10 cellular contexts compared by ENCODE assay signal in genomic region chr18:54260376-54261072, GRCh38. TPM values are rescaled to one million over a fixed set of nuclear protein-coding genes. Genes with fewer than 3 reads are reported as not detected.
DNase-seq lines count a peak whose midpoint lies in the region; ATAC-seq and TF ChIP-seq lines count a peak whose summit lies in the region.
"Had no signal": no experiment of that assay in that cellular context is flagged by ENCODE, and none has a peak within 500 bp of the region (broad histone marks: within the 10 kb centered on the region; RNA-seq: fewer than 3 reads in every experiment).

No MANE protein-coding gene starts in this region.

- no peaks in the 10 kb centered on the region for H3K79me2 ChIP-seq in HCT116 (ENCODE audit: insufficient read depth, low read length)
- H3K79me2 ChIP-seq in mesendoderm (ENCODE audit: control insufficient read depth, insufficient read depth, low read length), result no peaks in the 10 kb centered on the region

- H3K4me2 ChIP-seq in HCT116 (ENCODE audit: low read length) (peak overlapping the region; percentile 42), mesendoderm (ENCODE audit: low read length) (no peak overlapping the region)

- H2AK5ac ChIP-seq in mesendoderm (ENCODE audit: low read length), result no peak overlapping the region

- H3K9ac ChIP-seq in HCT116 (ENCODE audit: low read length) (no peak overlapping the region), mesendoderm (ENCODE audit: low read length) (no peak overlapping the region)

- H2BK120ac ChIP-seq in mesendoderm (ENCODE audit: low read depth, low read length), result no peak overlapping the region

- DNase-seq in HCT116 (ENCODE audit: low read depth, low spot score) (no peak), SIG-M5 treated with dmso at 0.1 percent for 504 hours (lab: John Stamatoyannopoulos, UW; ENCODE audit: unreplicated experiment) (peak; percentile 84), mesendoderm (no peak), DMS153 treated with DMSO at 0.1 percent for 48 hours (lab: John Stamatoyannopoulos, UW; ENCODE audit: unreplicated experiment) (no peak), A172 (ENCODE audit: low spot score) (no peak), chondrocyte (ENCODE audit: low spot score) (no peak)
- no peak for DNase-seq in activated CD8-positive, alpha-beta memory T cell treated with anti-CD3 and anti-CD28 coated beads for 24 hours
- DNase-seq: activated naive CD8-positive, alpha-beta T cell treated with anti-CD3 and anti-CD28 coated beads, Interleukin-2, amount 10 ng/mL, durations not matched to agents 7 days and 5 days; NCI-H510A treated with DMSO at 0.1 percent for 48 hours had no signal

- no TSS peak for BruUV-seq in HCT116 (replicated peaks; lab: Mats Ljungman, UMichigan)

- H3K56ac ChIP-seq in mesendoderm (ENCODE audit: low read length), result no peak overlapping the region

- H3K4ac ChIP-seq in mesendoderm (ENCODE audit: low read depth, low read length), result no peak overlapping the region

- no peak overlapping the region for H2BK5ac ChIP-seq in mesendoderm (ENCODE audit: low read length)

- H3K36me3 Mint-ChIP-seq in chondrocyte (ENCODE audit: low read depth), result no peaks in the 10 kb centered on the region

- H4K5ac ChIP-seq in mesendoderm (ENCODE audit: low read length), result no peak overlapping the region

- no peaks in the 10 kb centered on the region for H3K9me3 Mint-ChIP-seq in chondrocyte (ENCODE audit: low read depth)
- H3K9me3 Mint-ChIP-seq: activated naive CD8-positive, alpha-beta T cell treated with anti-CD3 and anti-CD28 coated beads, Interleukin-2, amount 10 ng/mL, durations not matched to agents 7 days and 5 days had no signal

- no peak for TF ChIP-seq POLR2A in HCT116 (IDR thresholded peaks at IDR 0.05; ENCODE audit: borderline replicate concordance, extremely low read depth, insufficient read depth, insufficient read length)

- H3K27ac ChIP-seq in HCT116 (ENCODE audit: low read depth, low read length) (no peak overlapping the region), mesendoderm (ENCODE audit: low read depth, low read length) (no peak overlapping the region)

- POLR2A ChIA-PET in HCT116 (lab: Charles Lee), result no interaction called here

- CTCF ChIA-PET in HCT116 (lab: Charles Lee), result no interaction called here

- H4K8ac ChIP-seq in mesendoderm (ENCODE audit: low read depth, low read length), result no peak overlapping the region

- peaks cover 4 to 10% of the 10 kb centered on the region in 2 experiments; a peak in 3 of 4 replicates for H3K4me1 ChIP-seq in HCT116 (ENCODE audit: control insufficient read depth in 1 of 2, insufficient read depth in 2 of 2, low read length in 2 of 2)
- H3K4me1 ChIP-seq in mesendoderm (ENCODE audit: control insufficient read depth, low read depth, low read length), result no peaks in the 10 kb centered on the region

- H3K27me3 Mint-ChIP-seq in chondrocyte (ENCODE audit: low read depth), result no peaks in the 10 kb centered on the region

- TF ChIP-seq CTCF in HCT116 (IDR thresholded peaks at IDR 0.05 in 2 of 3, conservative IDR thresholded peaks at IDR 0.05 in 1 of 3; ENCODE audit: borderline replicate concordance in 1 of 3, insufficient read depth in 1 of 3, low read depth in 2 of 3, low read length in 2 of 3) (no peak), chondrocyte (IDR thresholded peaks at IDR 0.05) (no peak)

- no peaks in the 10 kb centered on the region for H3K9me3 ChIP-seq in HCT116 (ENCODE audit: control insufficient read depth in 1 of 2, insufficient read depth in 1 of 2, low read depth in 1 of 2, low read length in 2 of 2)

- no peaks in the 10 kb centered on the region for H3K79me1 ChIP-seq in mesendoderm (ENCODE audit: low read length)

- RAD21 ChIA-PET in HCT116 (lab: Charles Lee; ENCODE audit: low non-redundant PET in 1 of 2, low total read pairs in 2 of 2, uncharacterized antibody in 2 of 2, unreplicated experiment in 2 of 2), result no interaction called here

- TF ChIP-seq RAD21 in HCT116 (IDR thresholded peaks at IDR 0.05; ENCODE audit: low read depth), result no peak

- ATAC-seq in GM18520 (IDR thresholded peaks at IDR 0.05; ENCODE audit: unreplicated experiment), result peak; percentile 21
- 0 out of 2 replicates have a peak, but pooled peaks have one; percentile 34 for ATAC-seq in HCT116

- WGBS in mesendoderm (ENCODE audit: extremely low coverage, insufficient coverage, low lambda C conversion rate), result no CpG with 5 or more reads among the region's 11 CpGs

- no peak overlapping the region for H3K27ac Mint-ChIP-seq in chondrocyte (ENCODE audit: unreplicated experiment)
- H3K27ac Mint-ChIP-seq: activated naive CD8-positive, alpha-beta T cell treated with anti-CD3 and anti-CD28 coated beads, Interleukin-2, amount 10 ng/mL, durations not matched to agents 7 days and 5 days had no signal

- no peak overlapping the region for H3K4me3 ChIP-seq in HCT116 (replicated peaks in 1 of 2; ENCODE audit: low read depth in 1 of 2, low read length in 2 of 2)
- H3K4me3 ChIP-seq in mesendoderm (ENCODE audit: low read length), result no peak overlapping the region

- no peaks in the 10 kb centered on the region for H3K9me2 ChIP-seq in HCT116 (ENCODE audit: insufficient read depth)

- H2BK15ac ChIP-seq in mesendoderm (replicated peaks; ENCODE audit: low read depth), result peak overlapping the region; percentile 6

- intact Hi-C loops in HCT116 (cut with micrococcal nuclease), result no loop called here

- H3K18ac ChIP-seq in mesendoderm (ENCODE audit: low read length), result no peak overlapping the region

- no peaks in the 10 kb centered on the region for H3K4me1 Mint-ChIP-seq in chondrocyte (ENCODE audit: low read depth)

- H3K36me3 ChIP-seq in HCT116 (ENCODE audit: control insufficient read depth in 1 of 2, insufficient read depth in 2 of 2, low read length in 2 of 2), result no peaks in the 10 kb centered on the region
- no peaks in the 10 kb centered on the region for H3K36me3 ChIP-seq in mesendoderm (ENCODE audit: control insufficient read depth, insufficient read depth, low read length)

- H3K27me3 ChIP-seq in HCT116 (ENCODE audit: insufficient read depth, low read length) (no peaks in the 10 kb centered on the region), mesendoderm (ENCODE audit: insufficient read depth, low read length, poor library complexity) (no peaks in the 10 kb centered on the region)

- H4K20me1 ChIP-seq in HCT116 (ENCODE audit: insufficient read depth), result no peaks in the 10 kb centered on the region

- H3K23ac ChIP-seq in mesendoderm (ENCODE audit: low read length), result no peak overlapping the region

- peak overlapping the region; percentile 12 for H2AFZ ChIP-seq in HCT116 (ENCODE audit: low read depth, low read length, poor library complexity, severe bottlenecking)

- no peak overlapping the region for H3K4me3 Mint-ChIP-seq in chondrocyte (ENCODE audit: unreplicated experiment)
- H3K4me3 Mint-ChIP-seq: activated naive CD8-positive, alpha-beta T cell treated with anti-CD3 and anti-CD28 coated beads, Interleukin-2, amount 10 ng/mL, durations not matched to agents 7 days and 5 days had no signal

TF ChIP-seq in HCT116, 20 proteins besides CTCF, POLR2A, EP300 and RAD21 (continues in another document):
- TF ChIP-seq ZNF274 (IDR thresholded peaks at IDR 0.05; ENCODE audit: low read depth, low read length) (no peak), SIN3A (IDR thresholded peaks at IDR 0.05; ENCODE audit: low read depth) (no peak), ATF3 (IDR thresholded peaks at IDR 0.05) (no peak), MAX (IDR thresholded peaks at IDR 0.05) (no peak), EGR1 (IDR thresholded peaks at IDR 0.05; ENCODE audit: low read depth) (no peak), FOSL1 (IDR thresholded peaks at IDR 0.05; ENCODE audit: low read depth) (no peak), TCF7L2 (IDR thresholded peaks at IDR 0.05; ENCODE audit: borderline replicate concordance, extremely low read depth, insufficient read depth, insufficient read length) (no peak), REST (IDR thresholded peaks at IDR 0.05; ENCODE audit: low read depth) (no peak), JUND (IDR thresholded peaks at IDR 0.05) (no peak)

RNA-seq across cellular contexts. Expression of gene POLI, which starts 8.8 kb away (rescaled TPM):
- total RNA-seq in HCT116 (2021; ENCODE audit: unreplicated experiment) (20.6 TPM), chondrocyte (29.0 to 30.1 TPM (median 29.2 TPM) in 3 replicates)
- polyA plus RNA-seq in HCT116 (2012), result 7.4 and 8.9 TPM in 2 replicates
- polyA plus RNA-seq in mesendoderm (2013, experiment 1 of 2), result 15.3 TPM
- 14.1 TPM for polyA plus RNA-seq in mesendoderm (2013, experiment 2 of 2)
- total RNA-seq in A172 (2014; rRNA removed; shearing (Covaris generic)), result 7.6 and 7.9 TPM in 2 replicates

RNA-seq across cellular contexts. Expression of gene MBD2, which starts 36.1 kb away (rescaled TPM):
- total RNA-seq in HCT116 (2021; ENCODE audit: unreplicated experiment) (79.1 TPM), chondrocyte (51.2 to 54.8 TPM (median 52.2 TPM) in 3 replicates)
- polyA plus RNA-seq in HCT116 (2012), result 29.1 and 52.5 TPM in 2 replicates
- 25.3 TPM for polyA plus RNA-seq in mesendoderm (2013, experiment 1 of 2)
- polyA plus RNA-seq in mesendoderm (2013, experiment 2 of 2), result 23.3 TPM
- 16.2 and 222 TPM in 2 replicates for total RNA-seq in A172 (2014; rRNA removed; shearing (Covaris generic))
